10 cellular contexts compared by ENCODE assay signal in the genomic region with DNA sequence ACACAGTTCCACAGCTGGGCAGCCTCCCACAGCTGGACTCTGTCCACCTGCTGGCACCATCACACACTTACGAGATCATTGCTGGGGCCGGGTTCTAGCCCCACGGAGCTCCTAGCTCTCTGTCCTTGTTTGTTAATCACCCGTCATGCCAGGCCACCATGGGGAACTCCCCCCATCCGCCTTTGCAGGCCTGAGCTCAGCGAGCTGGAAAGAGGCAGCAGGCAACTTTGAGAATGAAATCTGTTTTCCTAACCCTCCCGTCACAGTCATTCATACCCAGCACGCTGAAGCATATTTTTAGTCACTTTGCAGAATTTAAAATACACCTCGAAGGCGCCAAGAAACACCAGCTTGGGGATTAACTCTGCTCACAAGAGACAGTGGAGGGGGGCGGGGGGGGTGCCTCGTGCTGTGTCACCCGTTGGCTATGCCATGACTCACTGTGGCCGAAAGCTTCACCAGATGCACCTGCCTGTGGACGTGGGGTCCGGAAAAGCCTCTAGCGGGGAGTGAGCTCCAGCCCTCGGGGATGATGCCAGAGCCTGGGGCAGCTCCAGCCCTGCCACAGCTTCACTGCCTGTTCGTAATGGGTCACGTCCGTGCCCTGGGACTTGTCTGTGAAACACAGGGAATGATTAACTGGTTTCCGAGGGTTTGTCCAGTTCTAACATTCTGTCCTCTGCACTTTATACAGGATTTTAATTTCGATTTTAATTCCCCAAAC. TPM values are rescaled to one million over a fixed set of nuclear protein-coding genes. Genes with fewer than 3 reads are reported as not detected.
A peak's percentile ranks its signal among the peaks of the same experiment; 100 is the strongest.
DNase-seq lines count a peak whose midpoint lies in the region; ATAC-seq and TF ChIP-seq lines count a peak whose summit lies in the region.
"Had no signal": no experiment of that assay in that cellular context is flagged by ENCODE, and none has a peak within 500 bp of the region (broad histone marks: within the 10 kb centered on the region; RNA-seq: fewer than 3 reads in every experiment).

No MANE protein-coding gene starts in this region.

- no peak for TF ChIP-seq POLR2A in testis (IDR thresholded peaks at IDR 0.05)

- H3K36me3 Mint-ChIP-seq in stimulated activated memory B cell treated with anti-CD40 and anti-IgM and Interleukin-4, amounts not matched to agents 10 μg/mL and 1 μg/mL and 100 μg/mL, for 72 hours: no peaks in the 10 kb centered on the region

- H3K4me1 Mint-ChIP-seq in stimulated activated memory B cell treated with anti-CD40 and anti-IgM and Interleukin-4, amounts not matched to agents 10 μg/mL and 1 μg/mL and 100 μg/mL, for 72 hours: peaks cover 54% of the 10 kb centered on the region

- no peaks in the 10 kb centered on the region for H3K36me3 ChIP-seq in OCI-LY3 (replicated peaks; ENCODE audit: low read depth, low read length)
- H3K36me3 ChIP-seq in testis (ENCODE audit: low read depth, missing control alignments): no peaks in the 10 kb centered on the region

- H3K79me2 ChIP-seq in OCI-LY3 (ENCODE audit: low read length): no peaks in the 10 kb centered on the region
- H3K79me2 ChIP-seq: parathyroid adenoma had no signal

- peak overlapping the region; percentile 51 for H3K4me3 Mint-ChIP-seq in stimulated activated memory B cell treated with anti-CD40 and anti-IgM and Interleukin-4, amounts not matched to agents 10 μg/mL and 1 μg/mL and 100 μg/mL, for 72 hours

- H3K4me3 ChIP-seq in OCI-LY3 (ENCODE audit: low read length) (peak overlapping the region; percentile 69), epithelial cell of proximal tubule (ENCODE audit: low read depth, low read length) (peak overlapping the region; percentile 56), testis (no peak overlapping the region)

- no peak overlapping the region for H3K27ac Mint-ChIP-seq in stimulated activated memory B cell treated with anti-CD40 and anti-IgM and Interleukin-4, amounts not matched to agents 10 μg/mL and 1 μg/mL and 100 μg/mL, for 72 hours

- H3K9me3 ChIP-seq in OCI-LY3 (ENCODE audit: insufficient read depth, low read length) (no peaks in the 10 kb centered on the region), testis (no peaks in the 10 kb centered on the region)

- H3K4me1 ChIP-seq in OCI-LY3 (ENCODE audit: low read length) (peaks cover 36% of the 10 kb centered on the region), testis (peaks cover 7% of the 10 kb centered on the region)
- H3K4me1 ChIP-seq: parathyroid adenoma had no signal

- H3K4me2 ChIP-seq in OCI-LY3 (ENCODE audit: low read length): peak overlapping the region; percentile 91

- intact Hi-C loops in testis (cut with DNase I; ENCODE audit: low total_unique reads): no loop called here

- H3K27me3 Mint-ChIP-seq in stimulated activated memory B cell treated with anti-CD40 and anti-IgM and Interleukin-4, amounts not matched to agents 10 μg/mL and 1 μg/mL and 100 μg/mL, for 72 hours: peaks cover 30% of the 10 kb centered on the region

- peak; percentile 78 for ATAC-seq in stimulated activated memory B cell treated with anti-CD40 and anti-IgM and Interleukin-4, amounts not matched to agents 10 μg/mL and 1 μg/mL and 100 μg/mL, for 72 hours
- ATAC-seq: stimulated activated naive CD8-positive, alpha-beta T cell treated with anti-CD3 and anti-CD28 coated beads, Interleukin-15, Interleukin-2, amounts not matched to agents 100 U/mL and 50 U/mL, for 24 hours had no signal

- H3K9me3 Mint-ChIP-seq in stimulated activated memory B cell treated with anti-CD40 and anti-IgM and Interleukin-4, amounts not matched to agents 10 μg/mL and 1 μg/mL and 100 μg/mL, for 72 hours: no peaks in the 10 kb centered on the region

- H3K9ac ChIP-seq in OCI-LY3 (ENCODE audit: low read length): peak overlapping the region; percentile 67
- H3K9ac ChIP-seq: parathyroid adenoma had no signal

- H3K27me3 ChIP-seq in OCI-LY3 (ENCODE audit: low read depth, low read length): no peaks in the 10 kb centered on the region
- no peaks in the 10 kb centered on the region for H3K27me3 ChIP-seq in testis

- H2AFZ ChIP-seq in OCI-LY3 (ENCODE audit: low read depth, low read length): no peak overlapping the region
- H2AFZ ChIP-seq: parathyroid adenoma had no signal

- no peaks in the 10 kb centered on the region for H4K20me1 ChIP-seq in OCI-LY3 (ENCODE audit: insufficient read depth, low read length)

- H3K27ac ChIP-seq in OCI-LY3 (ENCODE audit: low read length): peak overlapping the region; percentile 89
- H3K27ac ChIP-seq in testis: no peak overlapping the region
- H3K27ac ChIP-seq: parathyroid adenoma had no signal

- 74 to 79% methylated on average over 21 to 23 of the region's 23 CpGs for WGBS in testis, 2 donors

- DNase-seq in NCI-H82 (lab: John Stamatoyannopoulos, UW) (peak; percentile 58), NCI-H82 treated with DMSO at 0.1 percent for 48 hours (lab: John Stamatoyannopoulos, UW; ENCODE audit: unreplicated experiment) (no peak), epithelial cell of proximal tubule (ENCODE audit: low read depth) (peak; percentile 76), KG1 (lab: John Stamatoyannopoulos, UW) (no peak), NCI-H1092 treated with DMSO at 0.1 percent for 48 hours (lab: John Stamatoyannopoulos, UW) (no peak), testis (no peak)
- DNase-seq: stimulated activated naive CD8-positive, alpha-beta T cell treated with anti-CD3 and anti-CD28 coated beads, Interleukin-15, Interleukin-2, amounts not matched to agents 100 U/mL and 50 U/mL, for 24 hours had no signal

- no peak for TF ChIP-seq CTCF in OCI-LY3 (IDR thresholded peaks at IDR 0.05; ENCODE audit: low read depth, low read length)
- TF ChIP-seq CTCF in epithelial cell of proximal tubule (conservative IDR thresholded peaks at IDR 0.05; ENCODE audit: low read depth, low read length): no peak
- no peak for TF ChIP-seq CTCF in testis (IDR thresholded peaks at IDR 0.05)

RNA-seq across cellular contexts. Expression of a gene that starts 1.4 kb away (rescaled TPM):
- total RNA-seq in epithelial cell of proximal tubule (110 and 162 TPM in 2 replicates), testis (1 to 10 TPM; 6.7 to 8.0 TPM)
- 11.5 TPM for polyA plus RNA-seq in testis (ENCODE audit: insufficient read depth, low read depth, low replicate concordance)

RNA-seq across cellular contexts. Expression of a gene that starts 57.9 kb away (rescaled TPM):
- total RNA-seq in epithelial cell of proximal tubule: 70.9 and 140 TPM in 2 replicates
- total RNA-seq in testis: 10 to 100 TPM; 74.1 to 78.9 TPM
- polyA plus RNA-seq in testis (ENCODE audit: insufficient read depth, low read depth, low replicate concordance): 32.9 TPM

Comparison
In these comparisons a context has a peak if more than half of its experiments do, and no peak if none do; other contexts are left out.
1. DNase-seq: peak in NCI-H82 (single experiment) and epithelial cell of proximal tubule (single experiment); none in NCI-H82 treated with DMSO at 0.1 percent for 48 hours (single experiment), KG1 (single experiment), NCI-H1092 treated with DMSO at 0.1 percent for 48 hours (single experiment) and testis (single experiment).
2. H3K4me3 ChIP-seq: peak in OCI-LY3 (single experiment) and epithelial cell of proximal tubule (single experiment); none in testis (0 of 2).
3. RNA of a gene that starts 1.4 kb away (total RNA-seq): 110 to 162 TPM in epithelial cell of proximal tubule; 6.7 to 8.0 TPM in testis; every median in the first group is over 10 times any median in the second.